In genomic region chr11:123903932-123904331, GRCh38 we compare ENCODE assay signal across 1 cellular context.
TF ChIP-seq lines count a peak whose summit lies in the region.

No MANE protein-coding gene starts in this region.

TF ChIP-seq in HepG2, 621 proteins besides CTCF, POLR2A, EP300 and RAD21:
- no peak for TF ChIP-seq ZNF44 (CRISPR knock-in tag; IDR thresholded peaks at IDR 0.05)
- TF ChIP-seq CENPT (CRISPR knock-in tag; IDR thresholded peaks at IDR 0.05; ENCODE audit: low read depth), result no peak
- no peak for TF ChIP-seq GLMP (CRISPR knock-in tag; IDR thresholded peaks at IDR 0.05; ENCODE audit: borderline replicate concordance)
- no peak for TF ChIP-seq ZNF7 (CRISPR knock-in tag; IDR thresholded peaks at IDR 0.05)
- no peak for TF ChIP-seq RFX3 (CRISPR knock-in tag; IDR thresholded peaks at IDR 0.05)
- no peak for TF ChIP-seq ISX (CRISPR knock-in tag; conservative IDR thresholded peaks at IDR 0.05)
- no peak for TF ChIP-seq MXI1 (IDR thresholded peaks at IDR 0.05; ENCODE audit: borderline replicate concordance, low read depth, low read length)
- no peak for TF ChIP-seq ZFP36 (IDR thresholded peaks at IDR 0.05; ENCODE audit: borderline replicate concordance, low read depth, low read length, partially characterized antibody)
- TF ChIP-seq ZGPAT (CRISPR knock-in tag; IDR thresholded peaks at IDR 0.05), result no peak
- no peak for TF ChIP-seq GABPA (IDR thresholded peaks at IDR 0.05; ENCODE audit: low read depth, low read length)
- TF ChIP-seq GABPA (CRISPR knock-in tag; IDR thresholded peaks at IDR 0.05; ENCODE audit: low read depth), result no peak
- no peak for TF ChIP-seq TFAP4 (IDR thresholded peaks at IDR 0.05; ENCODE audit: borderline replicate concordance, low read depth)
- no peak for TF ChIP-seq ZNF318 (CRISPR knock-in tag; IDR thresholded peaks at IDR 0.05)
- no peak for TF ChIP-seq SNRNP70 (IDR thresholded peaks at IDR 0.05; ENCODE audit: low read depth, low read length)
- TF ChIP-seq NCOA2 (CRISPR knock-in tag; IDR thresholded peaks at IDR 0.05), result no peak
- TF ChIP-seq POGK (CRISPR knock-in tag; conservative IDR thresholded peaks at IDR 0.05), result no peak
- TF ChIP-seq SP140L (CRISPR knock-in tag; IDR thresholded peaks at IDR 0.05; ENCODE audit: borderline replicate concordance), result no peak
- TF ChIP-seq ZNF251 (CRISPR knock-in tag; IDR thresholded peaks at IDR 0.05), result no peak
- no peak for TF ChIP-seq SOX5 (CRISPR knock-in tag; IDR thresholded peaks at IDR 0.05; ENCODE audit: borderline replicate concordance)
- no peak for TF ChIP-seq FOXJ3 (CRISPR knock-in tag; IDR thresholded peaks at IDR 0.05; ENCODE audit: borderline replicate concordance)
TF ChIP-seq in HepG2: peak in this region for 0.
